In the genomic region with DNA sequence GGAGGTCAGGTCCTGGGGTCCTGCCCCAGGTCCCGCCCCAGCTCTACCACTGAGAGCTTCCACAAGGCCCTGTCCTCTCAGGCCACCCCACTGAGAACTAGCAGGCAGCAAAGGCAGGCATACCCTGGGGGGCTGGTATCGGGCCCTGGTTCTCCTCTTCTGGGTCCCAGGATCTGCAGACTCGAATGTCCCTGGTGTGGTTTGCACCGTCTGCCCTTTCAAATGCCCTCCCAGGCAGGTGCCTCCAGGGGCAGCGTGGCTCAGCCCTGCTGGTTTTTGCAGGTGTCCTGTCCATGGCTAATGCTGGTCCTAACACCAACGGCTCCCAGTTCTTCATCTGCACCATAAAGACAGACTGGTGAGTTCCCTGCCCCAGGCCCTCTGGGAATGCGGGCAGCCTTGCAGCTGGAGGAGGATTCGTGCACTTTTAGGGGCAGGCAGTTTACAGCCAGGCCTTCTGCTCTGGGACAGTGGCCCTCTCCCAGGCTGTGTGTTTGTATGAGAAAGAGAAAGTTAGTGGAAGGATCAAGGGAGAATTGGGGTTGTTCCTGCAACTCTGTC, we compare ENCODE assay signal across 29 cellular contexts. TPM values are rescaled to one million over a fixed set of nuclear protein-coding genes. Genes with fewer than 3 reads are reported as not detected.
A peak's percentile ranks its signal among the peaks of the same experiment; 100 is the strongest.
DNase-seq lines count a peak whose midpoint lies in the region; ATAC-seq and TF ChIP-seq lines count a peak whose summit lies in the region.
"Had no signal": no experiment of that assay in that cellular context is flagged by ENCODE, and none has a peak within 500 bp of the region (broad histone marks: within the 10 kb centered on the region; RNA-seq: fewer than 3 reads in every experiment).

No MANE protein-coding gene starts in this region.

- no peak overlapping the region for H3K9ac ChIP-seq in PC-3 (ENCODE audit: low read length)
- H3K9ac ChIP-seq: KMS-11, parathyroid adenoma had no signal

- TF ChIP-seq CTCF in PC-3 (conservative IDR thresholded peaks at IDR 0.05; ENCODE audit: low read depth, low read length): 0 out of 2 replicates have a peak, but pooled peaks have one; percentile 10
- no peak for TF ChIP-seq CTCF in testis (IDR thresholded peaks at IDR 0.05)

- TF ChIP-seq POLR2A in testis (IDR thresholded peaks at IDR 0.05): no peak

- H3K79me2 ChIP-seq in PC-3 (ENCODE audit: low read length): peaks cover 73% of the 10 kb centered on the region
- H3K79me2 ChIP-seq: parathyroid adenoma had no signal

- H3K4me3 ChIP-seq in PC-3 (ENCODE audit: low read length) (no peak overlapping the region), testis (no peak overlapping the region)
- H3K4me3 ChIP-seq: PC-9, right atrium auricular region had no signal

- peak; percentile 4 to 52 for DNase-seq in activated naive CD4-positive, alpha-beta T cell treated with anti-CD3 and anti-CD28 coated beads, Interleukin-2, amount 50 U/mL, for 72 hours (ENCODE audit: low spot score in 2 of 2)
- no peak for DNase-seq in activated naive CD4-positive, alpha-beta T cell (lab: John Stamatoyannopoulos, UW)
- DNase-seq in PC-3: no peak
- no peak for DNase-seq in memory B cell (ENCODE audit: low spot score in 2 of 2)
- peak; percentile 11 for DNase-seq in testis
- no peak for DNase-seq in NCI-H2171 (lab: John Stamatoyannopoulos, UW)
- no peak for DNase-seq in SKM-1 treated with dmso at 0.1 percent for 144 hours (lab: John Stamatoyannopoulos, UW; ENCODE audit: unreplicated experiment)
- DNase-seq: activated CD4-positive, alpha-beta T cell treated with anti-CD3 and anti-CD28 coated beads, Interleukin-2, amount 50 U/mL, for 4 hours; activated gamma-delta T cell treated with Interleukin-2 at 50 U/mL for 16 hours; amniotic stem cell; brain microvascular endothelial cell; DMS153; left ventricle myocardium superior; NCI-H1694 treated with DMSO at 0.1 percent for 48 hours; NCI-H2171 treated with DMSO at 0.1 percent for 48 hours; NCI-H524 treated with DMSO at 0.1 percent for 48 hours; NK-92 treated with Interleukin-12 subunit alpha and Interleukin-12 subunit beta, amount 100 ng/mL, for 24 hours; PC-9; trophoblast cell had no signal

- H3K36me3 ChIP-seq in PC-3 (ENCODE audit: low read depth, low read length) (peaks cover 87% of the 10 kb centered on the region), testis (ENCODE audit: low read depth, missing control alignments) (no peaks in the 10 kb centered on the region)

- no peaks in the 10 kb centered on the region for H3K9me3 Mint-ChIP-seq in activated naive CD4-positive, alpha-beta T cell treated with anti-CD3 and anti-CD28 coated beads, Interleukin-2, amount 50 U/mL, for 72 hours
- H3K9me3 Mint-ChIP-seq in memory B cell: no peaks in the 10 kb centered on the region
- no peaks in the 10 kb centered on the region for H3K9me3 Mint-ChIP-seq in activated T-helper 17 cell treated with anti-CD3 and anti-CD28 coated beads, Interleukin-2, amount 50 U/mL, for 72 hours
- H3K9me3 Mint-ChIP-seq: mesothelial cell of epicardium; naive thymus-derived CD4-positive, alpha-beta T cell had no signal

- H3K4me1 ChIP-seq in PC-3 (ENCODE audit: insufficient read depth, low read length): peaks cover 29% of the 10 kb centered on the region
- peaks cover 19% of the 10 kb centered on the region for H3K4me1 ChIP-seq in testis

- no TSS peak for BruUV-seq in PC-3 (replicated peaks; lab: Mats Ljungman, UMichigan)

- H3K4me3 Mint-ChIP-seq in memory B cell: no peak overlapping the region
- no peak overlapping the region for H3K4me3 Mint-ChIP-seq in activated T-helper 17 cell treated with anti-CD3 and anti-CD28 coated beads, Interleukin-2, amount 50 U/mL, for 72 hours
- H3K4me3 Mint-ChIP-seq: B cell; mesothelial cell of epicardium; naive thymus-derived CD4-positive, alpha-beta T cell; WTC11 had no signal

- no peaks in the 10 kb centered on the region for H3K27me3 Mint-ChIP-seq in memory B cell
- no peaks in the 10 kb centered on the region for H3K27me3 Mint-ChIP-seq in activated T-helper 17 cell treated with anti-CD3 and anti-CD28 coated beads, Interleukin-2, amount 50 U/mL, for 72 hours
- H3K27me3 Mint-ChIP-seq: B cell; naive thymus-derived CD4-positive, alpha-beta T cell had no signal

- H4K20me1 ChIP-seq in PC-3 (ENCODE audit: low read length): peaks cover 79% of the 10 kb centered on the region

- WGBS in testis, 2 donors: 95% methylated on average over 7 to 8 of the region's 8 CpGs

- POLR2A ChIA-PET in PC-3 (lab: Charles Lee; ENCODE audit: unreplicated experiment): no interaction called here

- H3K27me3 ChIP-seq in PC-3 (ENCODE audit: low read length) (no peaks in the 10 kb centered on the region), testis (no peaks in the 10 kb centered on the region)
- H3K27me3 ChIP-seq: brain microvascular endothelial cell, right atrium auricular region had no signal

- CTCF ChIA-PET in PC-3 (lab: Charles Lee): no interaction called here

- H3K4me2 ChIP-seq in PC-3 (ENCODE audit: low read length): no peak overlapping the region
- H3K4me2 ChIP-seq: KMS-11, PC-9 had no signal

- ATAC-seq in activated naive CD4-positive, alpha-beta T cell treated with anti-CD3 and anti-CD28 coated beads, Interleukin-2, amount 50 U/mL, for 72 hours: no peak
- ATAC-seq in PC-3 (no peak), memory B cell (ENCODE audit: low read depth) (no peak)
- ATAC-seq in activated T-helper 17 cell treated with anti-CD3 and anti-CD28 coated beads, Interleukin-2, amount 50 U/mL, for 72 hours (replicated peaks): no peak
- ATAC-seq: HCT116; left ventricle myocardium superior; naive thymus-derived CD4-positive, alpha-beta T cell; Right ventricle myocardium inferior; WTC11 had no signal

- H3K36me3 Mint-ChIP-seq in activated naive CD4-positive, alpha-beta T cell treated with anti-CD3 and anti-CD28 coated beads, Interleukin-2, amount 50 U/mL, for 72 hours: peaks cover 61 to 72% of the 10 kb centered on the region in 2 donors
- H3K36me3 Mint-ChIP-seq in memory B cell: peaks cover 34% of the 10 kb centered on the region
- peaks cover 92% of the 10 kb centered on the region for H3K36me3 Mint-ChIP-seq in activated T-helper 17 cell treated with anti-CD3 and anti-CD28 coated beads, Interleukin-2, amount 50 U/mL, for 72 hours (ENCODE audit: low read depth)

- H3K27ac ChIP-seq in PC-3 (ENCODE audit: low read length) (no peak overlapping the region), testis (no peak overlapping the region)
- H3K27ac ChIP-seq: brain microvascular endothelial cell, KMS-11, parathyroid adenoma, PC-9, right atrium auricular region had no signal

- H2AFZ ChIP-seq in PC-3 (ENCODE audit: low read length): no peak overlapping the region
- H2AFZ ChIP-seq: parathyroid adenoma, PC-9 had no signal

- H3K9me2 ChIP-seq in PC-3 (replicated peaks; ENCODE audit: low read length): no peaks in the 10 kb centered on the region

- intact Hi-C loops in PC-3 (cut with micrococcal nuclease): no loop called here
- intact Hi-C loops in testis (cut with DNase I; ENCODE audit: low total_unique reads): no loop called here

- no peaks in the 10 kb centered on the region for H3K9me3 ChIP-seq in PC-3 (ENCODE audit: low read length)
- no peaks in the 10 kb centered on the region for H3K9me3 ChIP-seq in testis
- H3K9me3 ChIP-seq: right atrium auricular region had no signal

- peaks cover 30% of the 10 kb centered on the region for H3K4me1 Mint-ChIP-seq in memory B cell
- peaks cover 14% of the 10 kb centered on the region for H3K4me1 Mint-ChIP-seq in activated T-helper 17 cell treated with anti-CD3 and anti-CD28 coated beads, Interleukin-2, amount 50 U/mL, for 72 hours

- peaks cover 18% of the 10 kb centered on the region for H3F3A ChIP-seq in PC-3 (ENCODE audit: low read length, unreplicated experiment)

- H3K27ac Mint-ChIP-seq in activated naive CD4-positive, alpha-beta T cell treated with anti-CD3 and anti-CD28 coated beads, Interleukin-2, amount 50 U/mL, for 72 hours: no peak overlapping the region
- H3K27ac Mint-ChIP-seq in memory B cell: peak overlapping the region; percentile 10
- H3K27ac Mint-ChIP-seq in activated T-helper 17 cell treated with anti-CD3 and anti-CD28 coated beads, Interleukin-2, amount 50 U/mL, for 72 hours: no peak overlapping the region
- H3K27ac Mint-ChIP-seq: B cell, mesothelial cell of epicardium, WTC11 had no signal

RNA-seq across cellular contexts. Expression of gene PPIF, which starts 4.8 kb away (rescaled TPM):
- 100 to 1,000 TPM in 1 of 2 donors, 10 to 100 TPM in 1; 60.2 to 144 TPM for total RNA-seq in activated naive CD4-positive, alpha-beta T cell treated with anti-CD3 and anti-CD28 coated beads, Interleukin-2, amount 50 U/mL, for 72 hours
- 381 and 472 TPM in 2 replicates for total RNA-seq in PC-3 (2014; rRNA removed)
- total RNA-seq in testis: 100 to 1,000 TPM in 1 of 2 donors, 10 to 100 TPM in 1; 82.1 to 106 TPM
- 80.1 TPM for polyA plus RNA-seq in testis (ENCODE audit: insufficient read depth, low read depth, low replicate concordance)
- 100 to 1,000 TPM in 1 of 2 donors, 10 to 100 TPM in 1; 73.7 to 170 TPM for total RNA-seq in activated T-helper 17 cell treated with anti-CD3 and anti-CD28 coated beads, Interleukin-2, amount 50 U/mL, for 72 hours

Comparison
In these comparisons a context has a peak if more than half of its experiments do, and no peak if none do; other contexts are left out.
1. DNase-seq: peak in activated naive CD4-positive, alpha-beta T cell treated with anti-CD3 and anti-CD28 coated beads, Interleukin-2, amount 50 U/mL, for 72 hours (2 of 2) and testis (single experiment); none in activated naive CD4-positive, alpha-beta T cell (0 of 4), PC-3 (single experiment), memory B cell (0 of 2), NCI-H2171 (single experiment) and SKM-1 treated with dmso at 0.1 percent for 144 hours (single experiment).